Comparison of ENCODE assay signal across 1 cellular context in the genomic region with DNA sequence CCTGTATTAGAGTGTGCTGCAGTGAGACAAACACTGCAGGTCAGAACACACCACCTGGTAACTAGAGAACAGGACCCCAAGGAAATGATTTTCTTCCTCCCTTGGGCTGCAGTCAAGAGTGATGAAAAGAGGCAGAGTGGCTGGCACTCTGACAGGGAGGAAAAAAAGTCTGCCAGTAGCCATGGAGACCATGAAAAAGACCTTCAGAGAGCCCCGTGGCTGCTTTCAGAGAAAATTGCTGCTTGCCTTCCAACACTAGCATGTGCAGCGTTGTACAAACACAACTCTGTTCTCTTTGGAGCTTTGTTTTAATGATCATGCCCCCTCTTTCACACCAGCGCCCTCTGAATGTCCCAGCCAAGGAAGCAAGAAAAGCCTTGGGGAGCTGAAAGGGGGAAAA.
TF ChIP-seq lines count a peak whose summit lies in the region.

No MANE protein-coding gene starts in this region.

TF ChIP-seq in SK-N-SH, 30 proteins besides CTCF, POLR2A, EP300 and RAD21 (continued from another document):
- TF ChIP-seq, protein P1, sequence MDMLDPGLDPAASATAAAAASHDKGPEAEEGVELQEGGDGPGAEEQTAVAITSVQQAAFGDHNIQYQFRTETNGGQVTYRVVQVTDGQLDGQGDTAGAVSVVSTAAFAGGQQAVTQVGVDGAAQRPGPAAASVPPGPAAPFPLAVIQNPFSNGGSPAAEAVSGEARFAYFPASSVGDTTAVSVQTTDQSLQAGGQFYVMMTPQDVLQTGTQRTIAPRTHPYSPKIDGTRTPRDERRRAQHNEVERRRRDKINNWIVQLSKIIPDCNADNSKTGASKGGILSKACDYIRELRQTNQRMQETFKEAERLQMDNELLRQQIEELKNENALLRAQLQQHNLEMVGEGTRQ (IDR thresholded peaks at IDR 0.05; ENCODE audit: borderline replicate concordance, low read depth, low read length): no peak
- TF ChIP-seq CHD2 (IDR thresholded peaks at IDR 0.05; ENCODE audit: low read length, partially characterized antibody): no peak
- TF ChIP-seq GATA2 (CRISPR knock-in tag; IDR thresholded peaks at IDR 0.05): no peak
- TF ChIP-seq NFIC (IDR thresholded peaks at IDR 0.05; ENCODE audit: borderline replicate concordance): no peak
- TF ChIP-seq MXI1 (IDR thresholded peaks at IDR 0.05; ENCODE audit: low read depth, low read length): no peak
- TF ChIP-seq JUND (IDR thresholded peaks at IDR 0.05): no peak
- no peak for TF ChIP-seq ELF1 (IDR thresholded peaks at IDR 0.05)
